In the genomic region with DNA sequence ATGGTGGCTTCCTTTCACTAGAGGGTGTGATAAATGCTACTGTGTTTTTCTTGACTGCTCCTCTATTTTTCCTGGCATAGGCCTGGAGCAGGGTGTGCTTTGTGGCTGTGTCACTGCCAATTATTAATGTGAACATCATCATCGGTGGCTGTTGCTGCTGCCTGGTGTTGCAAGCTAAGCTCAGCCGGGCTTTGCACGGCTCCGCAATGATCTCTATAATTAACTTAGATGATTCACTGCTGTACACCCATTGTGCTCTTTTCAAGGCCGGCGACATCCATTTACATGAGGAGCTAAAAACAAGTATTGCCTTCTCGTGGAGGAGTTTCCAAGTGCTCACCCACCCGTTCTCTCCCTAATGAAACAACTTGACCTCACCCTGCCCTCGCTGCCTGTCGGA, we compare ENCODE assay signal across 10 cellular contexts.
DNase-seq lines count a peak whose midpoint lies in the region; TF ChIP-seq lines count a peak whose summit lies in the region.
"Had no signal": no experiment of that assay in that cellular context is flagged by ENCODE, and none has a peak within 500 bp of the region (broad histone marks: within the 10 kb centered on the region; RNA-seq: fewer than 3 reads in every experiment).

No MANE protein-coding gene starts in this region.

- H3K9me3 ChIP-seq in esophagus (ENCODE audit: control insufficient read depth in 2 of 2, insufficient read depth in 1 of 2, low read depth in 1 of 2, low read length in 1 of 2) = no peaks in the 10 kb centered on the region

- H3K9me3 Mint-ChIP-seq in nephron progenitor cell = peaks cover 39% of the 10 kb centered on the region

- peak overlapping the region; percentile 78 to 92 for H3K27ac ChIP-seq in esophagus (ENCODE audit: low read depth in 2 of 2, low read length in 1 of 2)
- H3K27ac ChIP-seq: cardiac muscle cell had no signal

- H3K36me3 Mint-ChIP-seq in nephron progenitor cell (ENCODE audit: low read depth) = peaks cover 5% of the 10 kb centered on the region
- H3K36me3 Mint-ChIP-seq: memory B cell had no signal

- peak; percentile 52 for DNase-seq in AG09319 (ENCODE audit: extremely low read depth, low read depth)
- peak; percentile 62 for DNase-seq in NCI-H460 (ENCODE audit: extremely low read depth, low read depth)
- DNase-seq in nephron progenitor cell = no peak
- no peak for DNase-seq in GDM1 (lab: John Stamatoyannopoulos, UW)
- DNase-seq in activated effector memory CD4-positive, alpha-beta T cell treated with Interleukin-2 at 50 U/mL for 16 hours = no peak
- DNase-seq in SHP77 (lab: John Stamatoyannopoulos, UW) = no peak
- DNase-seq in stimulated activated CD4-positive, alpha-beta T cell treated with anti-CD3 and anti-CD28 coated beads, Interleukin-15, amount 100 ng/mL, for 24 hours = no peak

- no peaks in the 10 kb centered on the region for H3K36me3 ChIP-seq in esophagus (ENCODE audit: control insufficient read depth in 2 of 2, insufficient read depth in 2 of 2, low read length in 1 of 2)
- H3K36me3 ChIP-seq: cardiac muscle cell had no signal

- H3K4me3 Mint-ChIP-seq in nephron progenitor cell = no peak overlapping the region
- H3K4me3 Mint-ChIP-seq: memory B cell had no signal

- peak overlapping the region; percentile 81 for H3K27ac Mint-ChIP-seq in nephron progenitor cell
- H3K27ac Mint-ChIP-seq: memory B cell had no signal

- no peak overlapping the region for H3K4me3 ChIP-seq in esophagus (ENCODE audit: low read depth in 1 of 2, low read length in 2 of 2)
- H3K4me3 ChIP-seq: cardiac muscle cell had no signal

- H3K4me1 ChIP-seq in esophagus (ENCODE audit: control insufficient read depth in 2 of 2, insufficient read depth in 2 of 2, low read length in 1 of 2) = peaks cover 3 to 4% of the 10 kb centered on the region in 2 donors

- peaks cover 15% of the 10 kb centered on the region for H3K27me3 Mint-ChIP-seq in nephron progenitor cell (ENCODE audit: low read depth, poor library complexity)

- H3K27me3 ChIP-seq in esophagus (ENCODE audit: control insufficient read depth in 1 of 2, insufficient read depth in 2 of 2, low read length in 2 of 2) = no peaks in the 10 kb centered on the region
- H3K27me3 ChIP-seq: cardiac muscle cell had no signal

- WGBS in esophagus, 2 donors = 30 to 54% methylated on average over 10 of the region's 10 CpGs

- H3K4me1 Mint-ChIP-seq in nephron progenitor cell = peaks cover 54% of the 10 kb centered on the region
- H3K4me1 Mint-ChIP-seq: memory B cell had no signal

- no peak for TF ChIP-seq CTCF in AG09319 (IDR thresholded peaks at IDR 0.05; ENCODE audit: low read depth, low read length)
- no peak for TF ChIP-seq CTCF in nephron progenitor cell (IDR thresholded peaks at IDR 0.05)

Comparison
In these comparisons a context has a peak if more than half of its experiments do, and no peak if none do; other contexts are left out.
1. DNase-seq: peak in AG09319 (single experiment) and NCI-H460 (single experiment); none in nephron progenitor cell (single experiment), GDM1 (single experiment), activated effector memory CD4-positive, alpha-beta T cell treated with Interleukin-2 at 50 U/mL for 16 hours (single experiment), SHP77 (0 of 2) and stimulated activated CD4-positive, alpha-beta T cell treated with anti-CD3 and anti-CD28 coated beads, Interleukin-15, amount 100 ng/mL, for 24 hours (single experiment).